In genomic region chr3:44013967-44014366, GRCh38 we compare ENCODE assay signal across 19 cellular contexts.
"Had no signal": no experiment of that assay in that cellular context is flagged by ENCODE, and none has a peak within 500 bp of the region (broad histone marks: within the 10 kb centered on the region; RNA-seq: fewer than 3 reads in every experiment).

No MANE protein-coding gene starts in this region.

- ATAC-seq: activated CD8-positive, alpha-beta T cell treated with anti-CD3 and anti-CD28 coated beads, Interleukin-2, amount 10 ng/mL, durations not matched to agents 7 days and 5 days; mucosa of descending colon; naive thymus-derived CD4-positive, alpha-beta T cell; psoas muscle; right lobe of liver; stimulated activated effector memory CD8-positive, alpha-beta T cell treated with anti-CD3 and anti-CD28 coated beads, Interleukin-12 subunit alpha, Interleukin-12 subunit beta, amount 100 ng/mL, for 72 hours had no signal

- H3K36me3 ChIP-seq: left ventricle myocardium inferior, right lobe of liver, tibial artery had no signal

- DNase-seq: activated CD4-positive, alpha-beta T cell treated with anti-CD3 and anti-CD28 coated beads, Interleukin-2, amount 10 ng/mL, durations not matched to agents 24 days and 14 days; activated CD8-positive, alpha-beta T cell treated with anti-CD3 and anti-CD28 coated beads, Interleukin-2, amount 10 ng/mL, durations not matched to agents 7 days and 5 days; activated naive CD4-positive, alpha-beta T cell treated with anti-CD3 and anti-CD28 coated beads for 36 hours; activated T-cell treated with anti-CD3 and anti-CD28 coated beads, Interleukin-2, amount 50 U/mL, for 24 hours; aorta; foreskin fibroblast; left ventricle myocardium inferior; mucosa of descending colon; naive thymus-derived CD4-positive, alpha-beta T cell; psoas muscle; right lobe of liver; stimulated activated CD4-positive, alpha-beta T cell treated with anti-CD3 and anti-CD28 coated beads, Interleukin-4, amount 100 ng/mL, for 24 hours; T-helper 1 cell; T-helper 9 cell; tibial artery had no signal

- H3K4me3 Mint-ChIP-seq: activated CD4-positive, alpha-beta T cell treated with anti-CD3 and anti-CD28 coated beads, Interleukin-2, amount 10 ng/mL, durations not matched to agents 24 days and 14 days; activated CD8-positive, alpha-beta T cell treated with anti-CD3 and anti-CD28 coated beads, Interleukin-2, amount 10 ng/mL, durations not matched to agents 7 days and 5 days; activated naive CD4-positive, alpha-beta T cell treated with anti-CD3 and anti-CD28 coated beads for 36 hours; activated T-cell treated with anti-CD3 and anti-CD28 coated beads, Interleukin-2, amount 50 U/mL, for 24 hours; naive thymus-derived CD4-positive, alpha-beta T cell; stimulated activated effector memory CD8-positive, alpha-beta T cell treated with anti-CD3 and anti-CD28 coated beads, Interleukin-12 subunit alpha, Interleukin-12 subunit beta, amount 100 ng/mL, for 72 hours had no signal

- H3K4me1 ChIP-seq: left ventricle myocardium inferior, psoas muscle, right lobe of liver, tibial artery had no signal

- H3K27me3 ChIP-seq: right lobe of liver had no signal

- H3K27ac Mint-ChIP-seq: activated CD4-positive, alpha-beta T cell treated with anti-CD3 and anti-CD28 coated beads, Interleukin-2, amount 10 ng/mL, durations not matched to agents 24 days and 14 days; activated CD8-positive, alpha-beta T cell treated with anti-CD3 and anti-CD28 coated beads, Interleukin-2, amount 10 ng/mL, durations not matched to agents 7 days and 5 days; activated naive CD4-positive, alpha-beta T cell treated with anti-CD3 and anti-CD28 coated beads for 36 hours; activated T-cell treated with anti-CD3 and anti-CD28 coated beads, Interleukin-2, amount 50 U/mL, for 24 hours; activated T-helper 2 cell treated with anti-CD3 and anti-CD28 coated beads, Interferon-gamma antibody, Interleukin-2, Interleukin-4, amounts not matched to agents 10 μg/mL and 5 μg/mL and 100 μg/mL, durations not matched to agents 14 hours and 24 hours and 36 hours; naive thymus-derived CD4-positive, alpha-beta T cell; stimulated activated effector memory CD8-positive, alpha-beta T cell treated with anti-CD3 and anti-CD28 coated beads, Interleukin-12 subunit alpha, Interleukin-12 subunit beta, amount 100 ng/mL, for 72 hours had no signal

- FAIRE-seq: bronchial epithelial cell, keratinocyte had no signal

- H3K9me3 Mint-ChIP-seq: activated CD4-positive, alpha-beta T cell treated with anti-CD3 and anti-CD28 coated beads, Interleukin-2, amount 10 ng/mL, durations not matched to agents 24 days and 14 days; activated naive CD4-positive, alpha-beta T cell treated with anti-CD3 and anti-CD28 coated beads for 36 hours; activated T-cell treated with anti-CD3 and anti-CD28 coated beads, Interleukin-2, amount 50 U/mL, for 24 hours; activated T-helper 2 cell treated with anti-CD3 and anti-CD28 coated beads, Interferon-gamma antibody, Interleukin-2, Interleukin-4, amounts not matched to agents 10 μg/mL and 5 μg/mL and 100 μg/mL, durations not matched to agents 14 hours and 24 hours and 36 hours; stimulated activated effector memory CD8-positive, alpha-beta T cell treated with anti-CD3 and anti-CD28 coated beads, Interleukin-12 subunit alpha, Interleukin-12 subunit beta, amount 100 ng/mL, for 72 hours had no signal

- H3K4me1 Mint-ChIP-seq: stimulated activated effector memory CD8-positive, alpha-beta T cell treated with anti-CD3 and anti-CD28 coated beads, Interleukin-12 subunit alpha, Interleukin-12 subunit beta, amount 100 ng/mL, for 72 hours had no signal

- H3K9me3 ChIP-seq: left ventricle myocardium inferior, mucosa of descending colon, psoas muscle, right lobe of liver, tibial artery had no signal

- H3K27ac ChIP-seq: left ventricle myocardium inferior, psoas muscle, right lobe of liver, tibial artery had no signal

- H3K4me3 ChIP-seq: left ventricle myocardium inferior, mucosa of descending colon, psoas muscle, right lobe of liver, tibial artery had no signal
